26 cellular contexts compared by ENCODE assay signal in genomic region chr2:242041816-242042215, GRCh38.
"Had no signal": no experiment of that assay in that cellular context is flagged by ENCODE, and none has a peak within 500 bp of the region (broad histone marks: within the 10 kb centered on the region; RNA-seq: fewer than 3 reads in every experiment).

No MANE protein-coding gene starts in this region.

- H3K36me3 ChIP-seq: brain microvascular endothelial cell, esophagus squamous epithelium, gastroesophageal sphincter, WERI-Rb-1 had no signal

- DNase-seq: activated B cell treated with CpG ODN at 0.5 μM for 24 hours; activated CD4-positive, alpha-beta T cell treated with anti-CD3 and anti-CD28 coated beads for 48 hours; activated CD4-positive, alpha-beta T cell treated with anti-CD3 and anti-CD28 coated beads, Interleukin-2, amount 50 U/mL, for 1 hour; activated CD4-positive, alpha-beta T cell treated with anti-CD3 and anti-CD28 coated beads, Interleukin-2, amount 50 U/mL, for 48 hours; activated CD8-positive, alpha-beta memory T cell treated with anti-CD3 and anti-CD28 coated beads for 24 hours; activated CD8-positive, alpha-beta T cell treated with anti-CD3 and anti-CD28 coated beads for 36 hours; activated gamma-delta T cell; activated naive CD4-positive, alpha-beta T cell treated with anti-CD3 and anti-CD28 coated beads, Interleukin-2, amount 50 U/mL, for 16 hours; activated naive CD4-positive, alpha-beta T cell treated with Interleukin-2 at 50 U/mL for 16 hours; activated T-cell treated with anti-CD3 and anti-CD28 coated beads, Interleukin-2, amount 50 U/mL, for 4 hours; amniotic stem cell; anterior cingulate cortex; brain microvascular endothelial cell; effector memory CD8-positive, alpha-beta T cell; esophagus squamous epithelium; foreskin melanocyte; T-helper 1 cell; T-helper 17 cell; T1000; WERI-Rb-1 had no signal

- H3K4me3 ChIP-seq: coronary artery, dorsolateral prefrontal cortex, esophagus squamous epithelium, gastroesophageal sphincter had no signal

- H3K27ac ChIP-seq: brain microvascular endothelial cell, coronary artery, dorsolateral prefrontal cortex, epithelial cell of prostate, esophagus squamous epithelium, gastroesophageal sphincter, WERI-Rb-1 had no signal

- ATAC-seq: activated CD4-positive, CD25-positive, alpha-beta regulatory T cell treated with anti-CD3 and anti-CD28 coated beads, Interleukin-2, amount 50 U/mL, for 24 hours; activated CD8-positive, alpha-beta T cell treated with anti-CD3 and anti-CD28 coated beads for 36 hours; activated T-cell treated with anti-CD3 and anti-CD28 coated beads, Interleukin-2, amount 50 U/mL, for 4 hours; activated T-helper 17 cell treated with anti-CD3 and anti-CD28 coated beads, Interleukin-2, amount 50 U/mL, for 72 hours; effector memory CD8-positive, alpha-beta T cell; gastroesophageal sphincter; T-helper 17 cell had no signal

- H3K9me3 ChIP-seq: esophagus squamous epithelium, gastroesophageal sphincter had no signal

- H3K4me1 ChIP-seq: esophagus squamous epithelium, gastroesophageal sphincter had no signal
